In genomic region chr19:9584073-9584833, GRCh38 we compare ENCODE assay signal across 1 cellular context.
A peak's percentile ranks its signal among the peaks of the same experiment; 100 is the strongest.
TF ChIP-seq lines count a peak whose summit lies in the region.

Gene ZNF121 (minus strand): TSS chr19:9584504. CDS start chr19:9568097, 16,407 bp downstream.

TF ChIP-seq in K562, 482 proteins besides CTCF, POLR2A, EP300 and RAD21 (continued from another document):
- TF ChIP-seq CHD7 (IDR thresholded peaks at IDR 0.05; ENCODE audit: low read depth, low read length) (no peak), THRB (CRISPR knock-in tag; conservative IDR thresholded peaks at IDR 0.05) (peak; percentile 61), NFIX (CRISPR knock-in tag; IDR thresholded peaks at IDR 0.05; ENCODE audit: low read depth) (no peak), NELFE (IDR thresholded peaks at IDR 0.05; ENCODE audit: insufficient read depth, insufficient read length) (no peak), MEF2D (tag; conservative IDR thresholded peaks at IDR 0.05; ENCODE audit: low read depth) (no peak), MNT (conservative IDR thresholded peaks at IDR 0.05) (peak; percentile 77 to 91), NRF1 (conservative IDR thresholded peaks at IDR 0.05 in 1 of 2, IDR thresholded peaks at IDR 0.05 in 1 of 2) (peak in 1 of 2 experiments; percentile 38), KLF10 (CRISPR knock-in tag; IDR thresholded peaks at IDR 0.05) (no peak), HBP1 (CRISPR knock-in tag; IDR thresholded peaks at IDR 0.05) (no peak), MECOM (CRISPR knock-in tag; IDR thresholded peaks at IDR 0.05) (no peak), NR2F6 (CRISPR knock-in tag; IDR thresholded peaks at IDR 0.05) (no peak), CBX2 (IDR thresholded peaks at IDR 0.05; ENCODE audit: insufficient read depth, low read length, poor library complexity, severe bottlenecking) (no peak), ZFP1 (CRISPR knock-in tag; IDR thresholded peaks at IDR 0.05) (no peak), GTF2F1 (IDR thresholded peaks at IDR 0.05; ENCODE audit: low read depth, low read length) (peak; percentile 71; the same call in 1 of the 2 replicates), SMAD1 (IDR thresholded peaks at IDR 0.05; ENCODE audit: low read depth, low read length, partially characterized antibody) (no peak), RBBP5 (IDR thresholded peaks at IDR 0.05; ENCODE audit: borderline replicate concordance, insufficient read depth, low read length, poor library complexity, severe bottlenecking) (peak; percentile 78), ZNF408 (CRISPR knock-in tag; IDR thresholded peaks at IDR 0.05; ENCODE audit: low read depth) (no peak), ARID1B (IDR thresholded peaks at IDR 0.05) (no peak), POLR3G (IDR thresholded peaks at IDR 0.05; ENCODE audit: extremely low read depth, insufficient read length, insufficient replicate concordance) (no peak), HDAC8 (tag; IDR thresholded peaks at IDR 0.05) (no peak), TFAM (CRISPR knock-in tag; conservative IDR thresholded peaks at IDR 0.05) (no peak), PATZ1 (CRISPR knock-in tag; IDR thresholded peaks at IDR 0.05; ENCODE audit: borderline replicate concordance) (no peak), SNIP1 (IDR thresholded peaks at IDR 0.05; ENCODE audit: low read depth) (no peak), KDM2B (CRISPR knock-in tag; IDR thresholded peaks at IDR 0.05) (no peak), CBFA2T3 (IDR thresholded peaks at IDR 0.05) (0 out of 2 replicates have a peak, but pooled peaks have one; percentile 9), ZNF165 (CRISPR knock-in tag; IDR thresholded peaks at IDR 0.05; ENCODE audit: borderline replicate concordance) (no peak), KDM4B (IDR thresholded peaks at IDR 0.05; ENCODE audit: borderline replicate concordance in 2 of 2, low read depth in 1 of 2) (no peak; a peak in 1 of 4 replicates), RBM22 (IDR thresholded peaks at IDR 0.05; ENCODE audit: low read depth, low read length, poor library complexity, severe bottlenecking) (peak; percentile 67), ZNF175 (CRISPR knock-in tag; IDR thresholded peaks at IDR 0.05; ENCODE audit: low read depth) (no peak), ZNF395 (CRISPR knock-in tag; IDR thresholded peaks at IDR 0.05) (no peak; the same call in 1 of the 2 replicates), ZNF121 (CRISPR knock-in tag; conservative IDR thresholded peaks at IDR 0.05) (0 out of 2 replicates have a peak, but pooled peaks have one; percentile 22), YBX1 (IDR thresholded peaks at IDR 0.05) (no peak), EZH2 (IDR thresholded peaks at IDR 0.05; ENCODE audit: borderline replicate concordance, low read depth, low read length) (no peak), ZNF217 (CRISPR knock-in tag; IDR thresholded peaks at IDR 0.05) (no peak), TARDBP (IDR thresholded peaks at IDR 0.05) (no peak), FOXA1 (IDR thresholded peaks at IDR 0.05; ENCODE audit: borderline replicate concordance) (no peak), ELF4 (CRISPR knock-in tag; IDR thresholded peaks at IDR 0.05) (peak; percentile 73; the same call in 1 of the 2 replicates), CC2D1A (IDR thresholded peaks at IDR 0.05) (no peak), PHF21A (IDR thresholded peaks at IDR 0.05; ENCODE audit: borderline replicate concordance, low read depth) (no peak), FOXK2 (conservative IDR thresholded peaks at IDR 0.05 in 1 of 2, IDR thresholded peaks at IDR 0.05 in 1 of 2; ENCODE audit: low read depth in 2 of 2) (no peak; a peak in 1 of 4 replicates), ZBTB2 (IDR thresholded peaks at IDR 0.05) (no peak), ETV1 (tag; conservative IDR thresholded peaks at IDR 0.05; ENCODE audit: low read depth) (peak; percentile 98)
